In the genomic region with DNA sequence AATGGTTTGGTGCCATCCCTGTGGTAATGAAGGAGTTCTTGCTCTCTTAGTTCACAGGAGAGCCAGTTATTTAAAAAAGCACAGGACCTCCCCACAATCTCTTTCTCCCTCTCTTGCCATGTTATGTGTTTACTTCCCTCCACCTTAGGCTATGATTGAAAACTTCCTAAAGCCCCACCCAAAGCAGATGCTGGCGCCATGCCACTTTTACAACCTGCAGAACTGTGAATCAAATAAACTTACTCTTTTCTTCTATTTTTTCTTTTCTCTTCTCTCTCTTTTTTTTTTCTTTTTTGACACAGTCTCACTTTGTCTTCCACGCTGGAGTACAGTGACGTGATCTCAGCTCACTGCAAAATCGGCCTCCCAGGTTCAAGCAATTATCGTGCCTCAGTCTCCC, we compare ENCODE assay signal across 22 cellular contexts.
A peak's percentile ranks its signal among the peaks of the same experiment; 100 is the strongest.
DNase-seq lines count a peak whose midpoint lies in the region; ATAC-seq, FAIRE-seq and TF ChIP-seq lines count a peak whose summit lies in the region.
"Had no signal": no experiment of that assay in that cellular context is flagged by ENCODE, and none has a peak within 500 bp of the region (broad histone marks: within the 10 kb centered on the region; RNA-seq: fewer than 3 reads in every experiment).

No MANE protein-coding gene starts in this region.

- POLR2A ChIA-PET in PC-3 (lab: Charles Lee; ENCODE audit: unreplicated experiment): no interaction called here

- H3K4me1 ChIP-seq in H9 (ENCODE audit: insufficient read depth, low read length): no peaks in the 10 kb centered on the region
- no peaks in the 10 kb centered on the region for H3K4me1 ChIP-seq in PC-3 (ENCODE audit: insufficient read depth, low read length)
- H3K4me1 ChIP-seq in small intestine (ENCODE audit: control insufficient read depth in 2 of 2, insufficient read depth in 1 of 2, low read depth in 1 of 2, low read length in 1 of 2): no peaks in the 10 kb centered on the region
- H3K4me1 ChIP-seq: BE2C had no signal

- TF ChIP-seq CTCF in H9 (conservative IDR thresholded peaks at IDR 0.05): no peak
- no peak for TF ChIP-seq CTCF in PC-3 (conservative IDR thresholded peaks at IDR 0.05; ENCODE audit: low read depth, low read length)

- H4K20me1 ChIP-seq in H9 (ENCODE audit: control insufficient read depth, insufficient read depth, insufficient read length): no peaks in the 10 kb centered on the region
- H4K20me1 ChIP-seq in PC-3 (ENCODE audit: low read length): no peaks in the 10 kb centered on the region

- no peak overlapping the region for H3T11ph ChIP-seq in H9 (ENCODE audit: low read length)

- CTCF ChIA-PET in PC-3 (lab: Charles Lee): no interaction called here

- H3K14ac ChIP-seq in H9 (ENCODE audit: insufficient read depth, low read length): no peak overlapping the region

- no peak overlapping the region for H4K8ac ChIP-seq in H9 (replicated peaks; ENCODE audit: insufficient read length, low read depth, low read length)

- H2BK20ac ChIP-seq in H9 (ENCODE audit: low read depth, low read length, poor library complexity, severe bottlenecking): no peak overlapping the region

- no peak overlapping the region for H2BK120ac ChIP-seq in H9 (ENCODE audit: low read depth, low read length, poor library complexity, severe bottlenecking)

- ATAC-seq in PC-3 (no peak), left colon (peak; percentile 28)

- H3K27ac ChIP-seq in H9 (ENCODE audit: insufficient read length, low read depth, low read length) (no peak overlapping the region), PC-3 (ENCODE audit: low read length) (no peak overlapping the region), small intestine (ENCODE audit: low read depth in 1 of 2, low read length in 1 of 2) (no peak overlapping the region)
- H3K27ac ChIP-seq: HL-60, PC-9 had no signal

- H2AFZ ChIP-seq in H9 (ENCODE audit: low read length): no peak overlapping the region
- peak overlapping the region; percentile 37; the same call in 1 of the 2 replicates for H2AFZ ChIP-seq in PC-3 (ENCODE audit: low read length)
- H2AFZ ChIP-seq: PC-9 had no signal

- no peak overlapping the region for H3K4me2 ChIP-seq in H9 (ENCODE audit: insufficient read depth, insufficient read length, low read length)
- H3K4me2 ChIP-seq in PC-3 (ENCODE audit: low read length): no peak overlapping the region
- H3K4me2 ChIP-seq: PC-9 had no signal

- no peak overlapping the region for H3K9ac ChIP-seq in H9 (ENCODE audit: extremely low read depth, insufficient read length, low read length)
- no peak overlapping the region for H3K9ac ChIP-seq in PC-3 (ENCODE audit: low read length)

- no peaks in the 10 kb centered on the region for H3K9me2 ChIP-seq in PC-3 (replicated peaks; ENCODE audit: low read length)

- no peak overlapping the region for H2BK15ac ChIP-seq in H9 (ENCODE audit: low read depth, low read length)

- H3K18ac ChIP-seq in H9 (ENCODE audit: insufficient read length, low read depth, low read length): no peak overlapping the region

- no peaks in the 10 kb centered on the region for H3K9me3 Mint-ChIP-seq in H9

- intact Hi-C loops in PC-3 (cut with micrococcal nuclease): no loop called here
- intact Hi-C loops in left colon (cut with DNase I, micrococcal nuclease): no loop called here
- intact Hi-C loops in head of caudate nucleus (cut with DNase I): no loop called here

- no peak overlapping the region for H3K56ac ChIP-seq in H9 (ENCODE audit: insufficient read length, low read depth, low read length)

- no peaks in the 10 kb centered on the region for H3K27me3 Mint-ChIP-seq in H9 (ENCODE audit: low read depth)
- H3K27me3 Mint-ChIP-seq: CD4-positive, alpha-beta T cell; IgD-negative memory B cell had no signal

- FAIRE-seq in small intestine (lab: Jason Lieb, UNC): no peak
- FAIRE-seq: GM19239, HTR-8/SVneo had no signal

- H3K4me3 ChIP-seq in PC-3 (ENCODE audit: low read length) (no peak overlapping the region), small intestine (ENCODE audit: low read depth in 1 of 2, low read length in 2 of 2) (no peak overlapping the region)
- H3K4me3 ChIP-seq: PC-9 had no signal

- H3F3A ChIP-seq in PC-3 (ENCODE audit: low read length, unreplicated experiment): no peaks in the 10 kb centered on the region

- H3K36me3 ChIP-seq in PC-3 (ENCODE audit: low read depth, low read length) (no peaks in the 10 kb centered on the region), small intestine (ENCODE audit: control insufficient read depth in 2 of 2, insufficient read depth in 2 of 2, low read length in 2 of 2) (no peaks in the 10 kb centered on the region)
- H3K36me3 ChIP-seq: BE2C had no signal

- H3K79me2 ChIP-seq in H9 (ENCODE audit: insufficient read depth, low read length): no peaks in the 10 kb centered on the region
- H3K79me2 ChIP-seq in PC-3 (ENCODE audit: low read length): no peaks in the 10 kb centered on the region

- H3K36me3 Mint-ChIP-seq in H9 (ENCODE audit: insufficient read depth in 1 of 3, low read depth in 3 of 3): no peaks in the 10 kb centered on the region
- H3K36me3 Mint-ChIP-seq: IgD-negative memory B cell had no signal

- BruUV-seq in PC-3 (replicated peaks; lab: Mats Ljungman, UMichigan): no TSS peak

- H2BK12ac ChIP-seq in H9 (ENCODE audit: insufficient read length, low read depth, low read length): no peak overlapping the region

- H3K9me3 ChIP-seq in H9 (ENCODE audit: control insufficient read depth, low read depth, low read length) (no peaks in the 10 kb centered on the region), PC-3 (ENCODE audit: low read length) (no peaks in the 10 kb centered on the region), small intestine (ENCODE audit: control insufficient read depth, low read depth) (no peaks in the 10 kb centered on the region)
- H3K9me3 ChIP-seq: BE2C had no signal

- H3K4me1 Mint-ChIP-seq in H9: peaks cover 0 to 5% of the 10 kb centered on the region in 2 experiments; a peak in 2 of 4 replicates
- H3K4me1 Mint-ChIP-seq: IgD-negative memory B cell had no signal

- no peak overlapping the region for H2AK5ac ChIP-seq in H9 (ENCODE audit: insufficient read length, low read length)

- H3K23me2 ChIP-seq in H9 (ENCODE audit: insufficient read length, low read depth, low read length, poor library complexity, severe bottlenecking): no peaks in the 10 kb centered on the region

- H3K27me3 ChIP-seq in H9 (ENCODE audit: insufficient read depth, low read length) (no peaks in the 10 kb centered on the region), PC-3 (ENCODE audit: low read length) (no peaks in the 10 kb centered on the region), small intestine (ENCODE audit: control insufficient read depth in 2 of 2, insufficient read depth in 2 of 2, low read length in 2 of 2) (no peaks in the 10 kb centered on the region)
- H3K27me3 ChIP-seq: BE2C had no signal

- WGBS in H9 (ENCODE audit: extremely low coverage, insufficient read length, low lambda C conversion rate): no CpG with 5 or more reads among the region's 5 CpGs
- 76 to 88% (median 82%) methylated on average over 5 of the region's 5 CpGs for WGBS in small intestine, 3 donors

- no peak overlapping the region for H3K23ac ChIP-seq in H9 (ENCODE audit: insufficient read length, low read depth, low read length)

- no peak overlapping the region for H2BK5ac ChIP-seq in H9 (ENCODE audit: insufficient read length, low read length)

- no peaks in the 10 kb centered on the region for H3K79me1 ChIP-seq in H9 (ENCODE audit: insufficient read depth, low read depth, low read length, poor library complexity, severe bottlenecking)

- no peak overlapping the region for H4K91ac ChIP-seq in H9 (ENCODE audit: insufficient read length, low read depth, low read length)

- no peak overlapping the region for H3K4me3 Mint-ChIP-seq in H9
- H3K4me3 Mint-ChIP-seq: CD4-positive, alpha-beta T cell; IgD-negative memory B cell had no signal

- no peak overlapping the region for H4K5ac ChIP-seq in H9 (ENCODE audit: insufficient read length, low read depth, low read length)

- H3K27ac Mint-ChIP-seq in H9: peak overlapping the region; percentile 6 to 59 (median 14); a peak in 1 of 7 replicates
- H3K27ac Mint-ChIP-seq: CD4-positive, alpha-beta T cell; IgD-negative memory B cell had no signal

- H3K4ac ChIP-seq in H9 (ENCODE audit: low read depth, low read length): no peak overlapping the region

- DNase-seq in H9 (no peak), PC-3 (no peak), left colon (peak in 1 of 2 donors; percentile 49), small intestine (peak; percentile 5), head of caudate nucleus (no peak), activated gamma-delta T cell treated with Interleukin-2 at 50 U/mL for 16 hours (no peak), cortex of kidney (lab: John Stamatoyannopoulos, UW) (no peak), AML-193 (lab: John Stamatoyannopoulos, UW) (no peak)
- DNase-seq: BE2C; Calu3; CD4-positive, alpha-beta T cell; DMS53; NCI-H1436; NCI-H2029; NCI-H2171; NCI-H446 treated with DMSO at 0.1 percent for 48 hours; NCI-H748 treated with DMSO at 0.1 percent for 48 hours; PC-9 had no signal
